Comparison of ENCODE assay signal across 8 cellular contexts in the genomic region with DNA sequence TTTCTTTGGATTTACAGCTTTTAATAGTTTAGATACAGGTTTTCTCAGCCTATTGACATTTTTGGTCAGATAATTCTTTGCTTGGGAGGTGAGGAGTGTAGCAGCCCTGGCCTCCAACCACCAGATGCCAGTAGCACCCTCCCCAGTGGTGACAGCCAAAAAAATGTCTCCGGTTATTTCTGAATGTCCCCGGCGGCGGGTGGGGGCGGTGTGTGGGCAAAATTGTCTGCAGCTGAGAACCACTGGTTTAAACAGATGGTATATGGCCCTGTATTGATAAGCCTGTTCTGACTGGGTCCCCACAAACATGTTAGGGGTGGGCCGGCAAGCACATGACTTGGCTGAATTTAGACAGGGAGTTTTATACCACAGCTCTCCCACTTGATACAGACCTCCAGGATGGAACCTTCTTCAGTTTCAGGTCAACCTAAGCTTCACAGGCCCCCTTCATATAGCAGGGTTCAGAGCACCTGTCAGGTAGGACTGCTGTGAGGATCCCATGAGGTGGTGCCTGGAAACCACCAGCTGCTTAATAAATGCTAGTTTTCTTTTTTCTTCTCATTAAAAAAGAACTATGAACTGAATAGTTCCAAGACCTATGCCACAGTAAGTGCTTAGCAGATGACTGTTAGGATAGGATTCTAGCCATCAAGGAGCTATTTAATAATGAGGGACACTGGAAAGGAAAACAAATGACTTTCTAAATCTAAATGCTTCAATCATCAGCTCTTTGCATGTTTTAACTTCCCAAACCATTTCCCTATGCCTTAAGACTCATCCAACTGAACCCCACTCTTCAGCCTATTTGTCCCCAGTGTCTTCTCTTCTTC. TPM values are rescaled to one million over a fixed set of nuclear protein-coding genes. Genes with fewer than 3 reads are reported as not detected.
A peak's percentile ranks its signal among the peaks of the same experiment; 100 is the strongest.
DNase-seq lines count a peak whose midpoint lies in the region; ATAC-seq and TF ChIP-seq lines count a peak whose summit lies in the region.

No MANE protein-coding gene starts in this region.

- no peaks in the 10 kb centered on the region for H3K27me3 ChIP-seq in prostate gland (replicated peaks; ENCODE audit: insufficient read depth)

- no peaks in the 10 kb centered on the region for H3K9me3 ChIP-seq in prostate gland

- H3K4me3 Mint-ChIP-seq in activated naive CD8-positive, alpha-beta T cell, result peak overlapping the region; percentile 59
- peak overlapping the region in 6 of 8 donors; percentile 20 to 86 (median 63) for H3K4me3 Mint-ChIP-seq in naive B cell

- peaks cover 10% of the 10 kb centered on the region for H3K36me3 Mint-ChIP-seq in activated naive CD8-positive, alpha-beta T cell
- no peaks in the 10 kb centered on the region for H3K36me3 Mint-ChIP-seq in naive B cell

- H3K36me3 ChIP-seq in prostate gland, result no peaks in the 10 kb centered on the region

- intact Hi-C loops in prostate gland (cut with DNase I), result loop anchor here (5.0 kb wide), 1 partner anchor 252 kb away; the partner anchor contains the start of gene MYL12A

- no peaks in the 10 kb centered on the region for H3K9me3 Mint-ChIP-seq in activated naive CD8-positive, alpha-beta T cell (ENCODE audit: low read depth)
- no peaks in the 10 kb centered on the region for H3K9me3 Mint-ChIP-seq in naive B cell

- peak overlapping the region; percentile 81 for H3K27ac Mint-ChIP-seq in activated naive CD8-positive, alpha-beta T cell
- H3K27ac Mint-ChIP-seq in naive B cell, result peak overlapping the region in 4 of 6 donors; percentile 19 to 88 (median 58)

- TF ChIP-seq CTCF in GM13977 (IDR thresholded peaks at IDR 0.05; ENCODE audit: extremely low read depth, insufficient read depth, missing control alignments) (peak; percentile 76), prostate gland (IDR thresholded peaks at IDR 0.05) (peak in 2 of 4 experiments; percentile 16 to 36)

- peak; percentile 66 for DNase-seq in GM13977 (ENCODE audit: low spot score)
- DNase-seq in naive B cell, result peak; percentile 71
- DNase-seq in NCI-H2029 treated with DMSO at 0.1 percent for 48 hours (lab: John Stamatoyannopoulos, UW), result no peak
- no peak for DNase-seq in kidney tubule cell (ENCODE audit: low spot score)
- no peak for DNase-seq in prostate gland (ENCODE audit: low spot score)

- no peak overlapping the region for H3K4me3 ChIP-seq in prostate gland

- peak; percentile 74 for ATAC-seq in HG02852 (IDR thresholded peaks at IDR 0.05; ENCODE audit: unreplicated experiment)
- ATAC-seq in SK-N-SH treated with all-trans-retinoic acid at 6 μM for 48 hours, result peak; percentile 26; the same call in 1 of the 3 replicates
- peak; percentile 100 for ATAC-seq in naive B cell (ENCODE audit: low read depth in 2 of 2)

- peaks cover 8% of the 10 kb centered on the region for H3K4me1 ChIP-seq in prostate gland (replicated peaks)

- peaks cover 77% of the 10 kb centered on the region for H3K4me1 Mint-ChIP-seq in activated naive CD8-positive, alpha-beta T cell (ENCODE audit: low read depth)
- H3K4me1 Mint-ChIP-seq in naive B cell, result peaks cover 18 to 29% (median 26%) of the 10 kb centered on the region in 3 donors

- H3K27me3 Mint-ChIP-seq in activated naive CD8-positive, alpha-beta T cell, result no peaks in the 10 kb centered on the region
- no peaks in the 10 kb centered on the region for H3K27me3 Mint-ChIP-seq in naive B cell

- H3K27ac ChIP-seq in prostate gland, result no peak overlapping the region

- 46% methylated on average over 6 of the region's 6 CpGs for WGBS in prostate gland

- TF ChIP-seq POLR2A in prostate gland (IDR thresholded peaks at IDR 0.05), result no peak

- in situ Hi-C loops in GM13977 (cut with MboI; ENCODE audit: low pct_unique_long_range_greater_than_20kb, low sequenced_read_pairs, unreplicated experiment), result loop anchor here (10.0 kb wide), 1 partner anchor 150 kb away; no protein-coding TSS in a partner anchor

TF ChIP-seq in SK-N-SH treated with all-trans-retinoic acid at 6 μM for 48 hours, 23 proteins besides CTCF, POLR2A, EP300 and RAD21:
- TF ChIP-seq BACH2 (CRISPR knock-in tag; IDR thresholded peaks at IDR 0.05; ENCODE audit: borderline replicate concordance), result no peak

RNA-seq across cellular contexts. Expression of gene LPIN2, which starts 18.1 kb away (rescaled TPM):
- polyA plus RNA-seq in naive B cell (ENCODE audit: low read depth in 6 of 6), result 10 to 100 TPM in 2 of 6 donors, 1 to 10 TPM in 4; 1.6 to 15.4 (median 8.1) TPM
- 100 to 1,000 TPM in 1 of 2 donors, 10 to 100 TPM in 1; 19.5 to 120 TPM for total RNA-seq in prostate gland

Comparison
In these comparisons a context has a peak if more than half of its experiments do, and no peak if none do; other contexts are left out.
1. DNase-seq: peak in GM13977 (single experiment) and naive B cell (single experiment); none in NCI-H2029 treated with DMSO at 0.1 percent for 48 hours (single experiment), kidney tubule cell (single experiment) and prostate gland (single experiment).
2. ATAC-seq: peak in every context shown above with its lines; median percentile 100 in naive B cell; 74 in HG02852; 26 in SK-N-SH treated with all-trans-retinoic acid at 6 μM for 48 hours.